ENCODE assay signal across 7 cellular contexts in the genomic region with DNA sequence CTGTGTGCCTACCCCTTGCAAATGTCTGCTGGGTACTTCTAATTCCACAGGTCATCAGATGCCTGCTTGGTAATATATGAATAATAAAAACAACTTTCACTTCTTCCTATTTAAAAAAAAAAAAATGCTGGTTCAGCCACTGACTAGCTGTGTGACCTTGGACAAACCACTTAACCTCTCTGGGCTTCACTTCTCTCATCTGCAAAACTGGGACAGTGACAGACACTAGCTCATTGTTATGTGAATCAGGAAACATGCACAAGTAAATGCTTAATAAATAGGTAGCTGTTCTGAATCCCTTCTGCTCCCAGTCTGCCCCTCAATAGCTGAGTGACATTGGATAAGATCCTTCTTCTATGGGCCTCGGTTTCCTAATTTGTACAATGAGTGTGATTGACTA.
"Had no signal": no experiment of that assay in that cellular context is flagged by ENCODE, and none has a peak within 500 bp of the region (broad histone marks: within the 10 kb centered on the region; RNA-seq: fewer than 3 reads in every experiment).

No MANE protein-coding gene starts in this region.

- H3K9me3 ChIP-seq: HAP-1 had no signal

- DNase-seq: GM23248, H7, KG1 had no signal

- H2AFZ ChIP-seq: GM23248 had no signal

- H3K27ac ChIP-seq: GM23248 had no signal

- H3K9ac ChIP-seq: GM23248 had no signal

- FAIRE-seq: HTR-8/SVneo had no signal

- H3K4me1 ChIP-seq: HAP-1 had no signal

- H3K9me3 Mint-ChIP-seq: IgD-negative memory B cell had no signal

- ATAC-seq: HCT116 had no signal

- H3K4me1 Mint-ChIP-seq: IgD-negative memory B cell had no signal

- H3K36me3 Mint-ChIP-seq: IgD-negative memory B cell had no signal

- H3K4me3 Mint-ChIP-seq: IgD-negative memory B cell had no signal

- H3K36me3 ChIP-seq: HAP-1 had no signal

- H3K4me3 ChIP-seq: GM23248, HAP-1 had no signal
